Comparison of ENCODE assay signal across 8 cellular contexts in the genomic region with DNA sequence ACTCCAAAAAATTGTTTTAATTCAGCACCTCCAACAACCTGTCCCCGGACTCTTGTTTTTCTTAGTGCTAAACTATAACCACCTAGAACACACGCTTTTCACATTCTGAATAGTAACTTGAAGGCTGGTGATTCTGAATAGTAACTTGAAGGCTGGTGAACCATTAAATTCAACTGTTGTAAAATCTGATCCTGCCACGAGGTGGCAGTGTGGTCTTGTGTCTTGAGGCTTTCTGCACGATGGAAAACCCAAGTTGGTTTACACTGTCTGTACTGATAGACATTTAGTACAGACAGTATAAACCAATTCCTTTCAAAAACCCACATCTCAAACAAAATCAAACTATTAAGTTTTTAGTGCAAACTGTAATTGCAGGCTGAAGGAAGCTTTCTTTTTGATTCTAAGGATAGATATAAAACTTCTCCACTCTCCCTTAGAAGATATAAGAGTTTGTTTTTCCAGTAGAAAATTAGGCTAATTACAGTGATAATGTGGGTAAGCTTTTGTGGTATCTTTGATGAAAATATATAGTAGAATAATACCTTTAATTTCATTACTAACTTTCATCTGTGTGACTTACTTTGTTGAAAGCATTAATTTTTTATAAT. TPM values are rescaled to one million over a fixed set of nuclear protein-coding genes. Genes with fewer than 3 reads are reported as not detected.
DNase-seq lines count a peak whose midpoint lies in the region; ATAC-seq, FAIRE-seq and TF ChIP-seq lines count a peak whose summit lies in the region.

No MANE protein-coding gene starts in this region.

- H3K27me3 ChIP-seq in gastroesophageal sphincter: no peaks in the 10 kb centered on the region
- H3K27me3 ChIP-seq in pancreas: no peaks in the 10 kb centered on the region
- no peaks in the 10 kb centered on the region for H3K27me3 ChIP-seq in transverse colon

- intact Hi-C loops in pancreas (cut with DNase I): loop anchor here in 1 of 3 donors (10.0 kb wide), 1 partner anchor 543 kb away; no protein-coding TSS in a partner anchor
- intact Hi-C loops in transverse colon (cut with DNase I; ENCODE audit: low total_unique reads): loop anchor here (5.0 kb wide), 1 partner anchor 551 kb away; no protein-coding TSS in a partner anchor

- H3K4me3 ChIP-seq in gastroesophageal sphincter (no peak overlapping the region), pancreas (no peak overlapping the region), transverse colon (no peak overlapping the region)

- peak; percentile 97 for FAIRE-seq in pancreas (lab: Jason Lieb, UNC)

- TF ChIP-seq CTCF in gastroesophageal sphincter (IDR thresholded peaks at IDR 0.05): peak; percentile 77 to 94 (median 84)
- peak; percentile 49 to 68 (median 54) for TF ChIP-seq CTCF in pancreas (IDR thresholded peaks at IDR 0.05)
- TF ChIP-seq CTCF in transverse colon (IDR thresholded peaks at IDR 0.05): peak; percentile 72 to 86 (median 78)

- 0 to 2% methylated on average over 3 to 4 of the region's 4 CpGs for WGBS in gastroesophageal sphincter (ENCODE audit: low coverage in 1 of 2), 2 donors
- 1 to 2% methylated on average over 4 of the region's 4 CpGs for WGBS in pancreas, 2 donors
- WGBS in transverse colon (ENCODE audit: low coverage in 1 of 2), 2 donors: 0 to 5% methylated on average over 1 to 4 of the region's 4 CpGs

- DNase-seq in ELF-1 (ENCODE audit: low read depth, low spot score): peak; percentile 82
- DNase-seq in M059J (ENCODE audit: low read depth): peak; percentile 76
- peak; percentile 16 for DNase-seq in SIG-M5 (lab: John Stamatoyannopoulos, UW)
- peak; percentile 65 for DNase-seq in activated gamma-delta T cell treated with anti-CD3 and anti-CD28 coated beads, Interleukin-2, amount 50 U/mL, for 16 hours (ENCODE audit: low read depth)
- DNase-seq in pancreas: peak in 5 of 6 donors; percentile 53 to 85 (median 53)
- DNase-seq in transverse colon: peak; percentile 78

- H3K27ac ChIP-seq in gastroesophageal sphincter (no peak overlapping the region), pancreas (no peak overlapping the region), transverse colon (no peak overlapping the region)

- H3K4me1 ChIP-seq in gastroesophageal sphincter: peaks cover 0 to 8% (median 0%) of the 10 kb centered on the region in 3 donors
- H3K4me1 ChIP-seq in pancreas: no peaks in the 10 kb centered on the region
- H3K4me1 ChIP-seq in transverse colon: peaks cover 0 to 3% (median 0%) of the 10 kb centered on the region in 4 donors

- no peaks in the 10 kb centered on the region for H3K36me3 ChIP-seq in gastroesophageal sphincter
- H3K36me3 ChIP-seq in pancreas: no peaks in the 10 kb centered on the region
- no peaks in the 10 kb centered on the region for H3K36me3 ChIP-seq in transverse colon

- ATAC-seq in gastroesophageal sphincter: peak; percentile 59
- peak; percentile 78 to 98 (median 92) for ATAC-seq in pancreas
- no peak for ATAC-seq in HG03108 (IDR thresholded peaks at IDR 0.05; ENCODE audit: unreplicated experiment)

- in situ Hi-C loops in transverse colon (cut with MboI; ENCODE audit: low pct_ligation_motif_present in 1 of 4, low pct_unique_long_range_greater_than_20kb in 1 of 4, low sequenced_read_pairs in 3 of 4): loop anchor here (5.0 to 10.0 kb wide), 2 partner anchors 543 to 551 kb away; no protein-coding TSS in a partner anchor

- peaks cover 0 to 14% (median 0%) of the 10 kb centered on the region in 3 donors for H3K9me3 ChIP-seq in gastroesophageal sphincter
- peaks cover 0 to 4% (median 0%) of the 10 kb centered on the region in 4 donors for H3K9me3 ChIP-seq in pancreas
- H3K9me3 ChIP-seq in transverse colon: peaks cover 7 to 10% of the 10 kb centered on the region in 2 donors

- TF ChIP-seq POLR2A in gastroesophageal sphincter (IDR thresholded peaks at IDR 0.05) (no peak), transverse colon (IDR thresholded peaks at IDR 0.05) (no peak)

- no peak for TF ChIP-seq EP300 in gastroesophageal sphincter (IDR thresholded peaks at IDR 0.05)
- TF ChIP-seq EP300 in transverse colon (IDR thresholded peaks at IDR 0.05; ENCODE audit: low read depth): no peak

RNA-seq across cellular contexts. Expression of a gene that starts 57.6 kb away (rescaled TPM):
- 364 and 425 TPM in 2 replicates for total RNA-seq in M059J (2014; rRNA removed; shearing (Covaris generic))
- total RNA-seq in gastroesophageal sphincter (100 to 1,000 TPM; 276 to 386 (median 317) TPM), pancreas (100 to 1,000 TPM in 2 of 6 donors, 10 to 100 TPM in 4; 85.7 to 117 (median 99.5) TPM), transverse colon (100 to 1,000 TPM; 110 to 322 (median 213) TPM)
- polyA plus RNA-seq in pancreas: 10 to 100 TPM; 33.5 to 80.3 TPM

Comparison
In these comparisons a context has a peak if more than half of its experiments do, and no peak if none do; other contexts are left out.
1. DNase-seq: peak in every context shown above with its lines; median percentile 82 in ELF-1; 78 in transverse colon; 76 in M059J; 65 in activated gamma-delta T cell treated with anti-CD3 and anti-CD28 coated beads, Interleukin-2, amount 50 U/mL, for 16 hours; 53 in pancreas; 16 in SIG-M5.